8 cellular contexts compared by ENCODE assay signal in the genomic region with DNA sequence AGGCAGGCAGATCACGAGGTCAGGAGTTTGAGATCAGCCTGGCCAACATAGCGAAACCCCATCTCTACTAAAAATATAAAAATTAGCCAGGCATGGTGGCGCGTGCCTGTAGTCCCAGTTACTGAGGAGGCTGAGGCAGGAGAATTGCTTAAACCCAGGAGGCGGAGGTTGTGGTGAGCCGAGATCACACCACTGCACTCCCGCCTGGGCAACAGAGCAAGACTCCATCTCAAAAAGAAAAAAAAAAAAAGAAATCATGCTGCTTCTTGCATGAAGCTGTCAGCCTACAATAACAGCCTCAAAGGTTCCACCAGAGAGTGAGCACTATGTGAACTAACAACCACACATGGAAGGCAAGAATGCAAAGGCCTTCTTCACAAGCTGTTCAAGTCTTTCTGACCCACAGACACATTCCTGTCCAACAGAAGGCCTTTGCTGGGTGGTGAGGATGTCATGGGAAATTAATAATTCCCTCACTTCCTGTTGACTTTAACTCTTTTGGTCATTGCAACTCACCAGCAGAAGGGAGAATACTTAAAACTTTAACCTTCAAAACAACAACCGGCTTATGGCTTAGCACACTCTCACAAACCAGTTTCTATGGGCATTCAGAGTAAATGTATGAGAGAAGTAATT. TPM values are rescaled to one million over a fixed set of nuclear protein-coding genes. Genes with fewer than 3 reads are reported as not detected.
DNase-seq lines count a peak whose midpoint lies in the region; ATAC-seq, FAIRE-seq and TF ChIP-seq lines count a peak whose summit lies in the region.
"Not testable (repeated sequence)": the region's sequence is repeated elsewhere in the genome, so short reads cannot be mapped to it uniquely, and the experiment has no call there.

No MANE protein-coding gene starts in this region.

- TF ChIP-seq POLR2A in K562 (conservative IDR thresholded peaks at IDR 0.05): not testable (repeated sequence)

- not testable (repeated sequence) for H3K36me3 Mint-ChIP-seq in activated CD4-positive, alpha-beta memory T cell treated with anti-CD3 and anti-CD28 coated beads for 36 hours; stimulated activated effector memory CD8-positive, alpha-beta T cell treated with anti-CD3 and anti-CD28 coated beads, Interleukin-12 subunit alpha, Interleukin-12 subunit beta, amount 100 ng/mL, for 72 hours

- in situ Hi-C loops in K562 (cut with MboI): not testable (repeated sequence)

- TF ChIP-seq EP300 in K562 (IDR thresholded peaks at IDR 0.05; ENCODE audit: low read length): not testable (repeated sequence)

- H3K9me3 ChIP-seq in PC-9 (ENCODE audit: insufficient read depth, low read depth); K562 (replicated peaks; ENCODE audit: control insufficient read depth, insufficient read depth, low read depth, low read length): not testable (repeated sequence)

- not testable (repeated sequence) for TF ChIP-seq CTCF in AG10803 (conservative IDR thresholded peaks at IDR 0.05; ENCODE audit: low read length); PC-9 (conservative IDR thresholded peaks at IDR 0.05); K562 (IDR thresholded peaks at IDR 0.05 in 2 of 3, conservative IDR thresholded peaks at IDR 0.05 in 1 of 3; ENCODE audit: insufficient read depth in 2 of 3, low read depth in 1 of 3, low read length in 3 of 3); fibroblast of villous mesenchyme (IDR thresholded peaks at IDR 0.05; ENCODE audit: insufficient read depth, low read depth, low read length)

- not testable (repeated sequence) for H3K27me3 Mint-ChIP-seq in activated CD4-positive, alpha-beta memory T cell treated with anti-CD3 and anti-CD28 coated beads for 36 hours

- H3K27ac Mint-ChIP-seq in activated CD4-positive, alpha-beta memory T cell treated with anti-CD3 and anti-CD28 coated beads for 36 hours: peak overlapping the region; percentile 3
- H3K27ac Mint-ChIP-seq in stimulated activated effector memory CD8-positive, alpha-beta T cell treated with anti-CD3 and anti-CD28 coated beads, Interleukin-12 subunit alpha, Interleukin-12 subunit beta, amount 100 ng/mL, for 72 hours: peak overlapping the region; percentile 68

- H3K4me2 ChIP-seq in PC-9: peak overlapping the region; percentile 69
- not testable (repeated sequence) for H3K4me2 ChIP-seq in K562 (ENCODE audit: insufficient read depth, low read length)

- not testable (repeated sequence) for ATAC-seq in K562; stimulated activated effector memory CD8-positive, alpha-beta T cell treated with anti-CD3 and anti-CD28 coated beads, Interleukin-12 subunit alpha, Interleukin-12 subunit beta, amount 100 ng/mL, for 72 hours

- H3K36me3 ChIP-seq in PC-9 (ENCODE audit: low read depth); K562 (ENCODE audit: control insufficient read depth, insufficient read depth, low read length): not testable (repeated sequence)

- not testable (repeated sequence) for H4K20me1 ChIP-seq in PC-9 (ENCODE audit: insufficient read depth); K562 (replicated peaks; ENCODE audit: control insufficient read depth, insufficient read depth, low read length)

- CTCF ChIA-PET in PC-9 (lab: Charles Lee): interaction anchor here (0.6 kb wide), 1 partner anchor 25 kb away, joined by 3 read pairs; no protein-coding TSS in a partner anchor
- CTCF ChIA-PET in activated CD4-positive, alpha-beta memory T cell treated with anti-CD3 and anti-CD28 coated beads for 36 hours (lab: Charles Lee); K562 (lab: Yijun Ruan, JAX; ENCODE audit: low intra/inter-chr PET ratio): not testable (repeated sequence)

- intact Hi-C loops in PC-9 (cut with micrococcal nuclease; ENCODE audit: unreplicated experiment): loop anchor here (5.0 kb wide), 1 partner anchor 244 kb away; the partner anchor contains the start of gene IDH1
- intact Hi-C loops in activated CD4-positive, alpha-beta memory T cell treated with anti-CD3 and anti-CD28 coated beads for 36 hours (cut with micrococcal nuclease); K562 (cut with micrococcal nuclease): not testable (repeated sequence)

- H3K4me1 ChIP-seq in PC-9 (replicated peaks; ENCODE audit: insufficient read depth): peaks cover 45% of the 10 kb centered on the region
- H3K4me1 ChIP-seq in K562 (replicated peaks in 1 of 2; ENCODE audit: control insufficient read depth in 2 of 2, insufficient read depth in 2 of 2, low read length in 2 of 2): peaks cover 0 to 12% of the 10 kb centered on the region in 2 experiments; a peak in 2 of 5 replicates

- H3K4me1 Mint-ChIP-seq in activated CD4-positive, alpha-beta memory T cell treated with anti-CD3 and anti-CD28 coated beads for 36 hours (ENCODE audit: low read depth): peaks cover 43% of the 10 kb centered on the region
- H3K4me1 Mint-ChIP-seq in stimulated activated effector memory CD8-positive, alpha-beta T cell treated with anti-CD3 and anti-CD28 coated beads, Interleukin-12 subunit alpha, Interleukin-12 subunit beta, amount 100 ng/mL, for 72 hours: peaks cover 51% of the 10 kb centered on the region

- not testable (repeated sequence) for H3K4me3 Mint-ChIP-seq in activated CD4-positive, alpha-beta memory T cell treated with anti-CD3 and anti-CD28 coated beads for 36 hours; stimulated activated effector memory CD8-positive, alpha-beta T cell treated with anti-CD3 and anti-CD28 coated beads, Interleukin-12 subunit alpha, Interleukin-12 subunit beta, amount 100 ng/mL, for 72 hours

- not testable (repeated sequence) for H3K27me3 ChIP-seq in PC-9 (ENCODE audit: insufficient read depth, low read depth); K562 (ENCODE audit: control insufficient read depth in 2 of 2, insufficient read depth in 2 of 2, low read length in 2 of 2)

- peaks cover 29% of the 10 kb centered on the region for H3F3A ChIP-seq in PC-9 (ENCODE audit: insufficient read depth, low read depth)

- POLR2A ChIA-PET in PC-9 (lab: Charles Lee; ENCODE audit: unreplicated experiment): interaction anchor here (0.6 to 0.7 kb wide), 2 partner anchors 8 to 193 kb away, joined by 3 to 6 read pairs; no protein-coding TSS in a partner anchor
- POLR2A ChIA-PET in activated CD4-positive, alpha-beta memory T cell treated with anti-CD3 and anti-CD28 coated beads for 36 hours (lab: Charles Lee): not testable (repeated sequence)
- POLR2A ChIA-PET in K562 (lab: Yijun Ruan, JAX): interaction anchor here (0.6 kb wide), 1 partner anchor 254 kb away, joined by 3 read pairs; no protein-coding TSS in a partner anchor

- DNase-seq in AG10803 (ENCODE audit: low read depth) (peak; percentile 67), H4 (ENCODE audit: low spot score) (peak; percentile 16), PC-9 (peak in 1 of 2 experiments; percentile 82), fibroblast of villous mesenchyme (ENCODE audit: low read depth) (peak; percentile 53), kidney tubule cell (ENCODE audit: low spot score) (peak; percentile 81)
- DNase-seq in activated CD4-positive, alpha-beta memory T cell treated with anti-CD3 and anti-CD28 coated beads for 36 hours; K562 (ENCODE audit: extremely low read depth in 1 of 4, low spot score in 3 of 4); stimulated activated effector memory CD8-positive, alpha-beta T cell treated with anti-CD3 and anti-CD28 coated beads, Interleukin-12 subunit alpha, Interleukin-12 subunit beta, amount 100 ng/mL, for 72 hours (ENCODE audit: low spot score in 2 of 2): not testable (repeated sequence)

- H3K4me3 ChIP-seq in AG10803 (ENCODE audit: low read length); PC-9; K562; fibroblast of villous mesenchyme (ENCODE audit: low read depth, low read length): not testable (repeated sequence)

- H3K27ac ChIP-seq in PC-9: peak overlapping the region; percentile 83
- 0 out of 3 replicates have a peak overlapping the region, but pooled peaks have one; percentile 24 for H3K27ac ChIP-seq in K562 (ENCODE audit: extremely low read depth, low read depth, low read length)

- TF ChIP-seq RAD21 in K562 (CRISPR knock-in tag; conservative IDR thresholded peaks at IDR 0.05 in 1 of 2, IDR thresholded peaks at IDR 0.05 in 1 of 2): not testable (repeated sequence)

- H3K9me1 ChIP-seq in K562 (ENCODE audit: control insufficient read depth, insufficient read depth, low read length): not testable (repeated sequence)

- H3K9me2 ChIP-seq in PC-9 (ENCODE audit: insufficient read depth): not testable (repeated sequence)

- H3K9ac ChIP-seq in K562 (ENCODE audit: insufficient read depth in 1 of 2, low read depth in 2 of 2, low read length in 2 of 2): not testable (repeated sequence)

- peaks cover 18% of the 10 kb centered on the region for H3K79me2 ChIP-seq in PC-9 (ENCODE audit: low read depth)
- H3K79me2 ChIP-seq in K562 (ENCODE audit: control insufficient read depth, insufficient read depth, low read length): not testable (repeated sequence)

- not testable (repeated sequence) for H2AFZ ChIP-seq in PC-9; K562 (ENCODE audit: low read depth, low read length)

- BruUV-seq in PC-9 (replicated peaks; lab: Mats Ljungman, UMichigan); K562 (replicated peaks; lab: Mats Ljungman, UMichigan): not testable (repeated sequence)

- WGBS in K562 (ENCODE audit: insufficient coverage, low coverage, missing lambda C conversion rate): 83% methylated on average over 5 of the region's 8 CpGs

- H3K9me3 Mint-ChIP-seq in activated CD4-positive, alpha-beta memory T cell treated with anti-CD3 and anti-CD28 coated beads for 36 hours; stimulated activated effector memory CD8-positive, alpha-beta T cell treated with anti-CD3 and anti-CD28 coated beads, Interleukin-12 subunit alpha, Interleukin-12 subunit beta, amount 100 ng/mL, for 72 hours: not testable (repeated sequence)

- FAIRE-seq in K562 (lab: Jason Lieb, UNC): not testable (repeated sequence)

RNA-seq across cellular contexts. Expression of gene PLEKHM3, which starts 11.9 kb away (rescaled TPM):
- 2.2 and 2.8 TPM in 2 replicates for total RNA-seq in H4 (2014; rRNA removed; shearing (Covaris generic))
- total RNA-seq in PC-9 (2021): 7.7 and 8.4 TPM in 2 replicates
- 1 to 10 TPM; 4.5 to 5.5 TPM for total RNA-seq in activated CD4-positive, alpha-beta memory T cell treated with anti-CD3 and anti-CD28 coated beads for 36 hours
- 8.4 and 9.9 TPM in 2 replicates for total RNA-seq in K562 (2011; cell fraction: chromatin; rRNA removed; ENCODE audit: low replicate concordance)
- total RNA-seq in K562 (2011; cell fraction: nucleolus; rRNA removed): 4.3 and 4.6 TPM in 2 replicates
- total RNA-seq in K562 (2011; cell fraction: nucleoplasm; rRNA removed): 5.5 and 5.8 TPM in 2 replicates
- total RNA-seq in K562 (2014; rRNA removed): 0.86 and 1.0 TPM in 2 replicates
- 1.5 and 1.6 TPM in 2 replicates for total RNA-seq in K562 (2014; rRNA removed; fragmentation: Illumina TruSeq; extraction: Trizol)
- 1.2 and 1.4 TPM in 2 replicates for total RNA-seq in K562 (2015; rRNA removed; fragmentation: Illumina TruSeq; extraction: Trizol)
- 1.0 and 1.3 TPM in 2 replicates for total RNA-seq in K562 (2021)
- 0.97 and 1.2 TPM in 2 replicates for polyA plus RNA-seq in K562 (2011; rRNA removed)
- polyA plus RNA-seq in K562 (2011; cell fraction: cytosol; rRNA removed): 0.90 and 0.92 TPM in 2 replicates
- polyA plus RNA-seq in K562 (2011; cell fraction: nucleus; rRNA removed): 1.1 and 2.0 TPM in 2 replicates
- 0.77 and 1.2 TPM in 2 replicates for polyA plus RNA-seq in K562 (2012)
- 1.0 and 1.1 TPM in 2 replicates for polyA plus RNA-seq in K562 (2014; fragmentation: Illumina TruSeq; extraction: Trizol)
- under 1 TPM; 0.24 to 0.36 TPM for polyA plus RNA-seq in K562 (2014; fragmentation: Nextera tagmentation; extraction: Ambion mirVana)
- polyA plus RNA-seq in K562 (2014; rRNA removed): 0.54 and 1.1 TPM in 2 replicates
- polyA minus RNA-seq in K562 (2011; rRNA and poly(A)+ RNA removed): 4.0 and 4.6 TPM in 2 replicates
- polyA minus RNA-seq in K562 (2011; cell fraction: cytosol; rRNA and poly(A)+ RNA removed): 2.0 and 2.2 TPM in 2 replicates
- polyA minus RNA-seq in K562 (2011; cell fraction: nucleus; rRNA and poly(A)+ RNA removed): 3.7 and 4.6 TPM in 2 replicates
- total RNA-seq in fibroblast of villous mesenchyme: 10.6 and 13.8 TPM in 2 replicates
